Comparison of ENCODE assay signal across 8 cellular contexts in the genomic region with DNA sequence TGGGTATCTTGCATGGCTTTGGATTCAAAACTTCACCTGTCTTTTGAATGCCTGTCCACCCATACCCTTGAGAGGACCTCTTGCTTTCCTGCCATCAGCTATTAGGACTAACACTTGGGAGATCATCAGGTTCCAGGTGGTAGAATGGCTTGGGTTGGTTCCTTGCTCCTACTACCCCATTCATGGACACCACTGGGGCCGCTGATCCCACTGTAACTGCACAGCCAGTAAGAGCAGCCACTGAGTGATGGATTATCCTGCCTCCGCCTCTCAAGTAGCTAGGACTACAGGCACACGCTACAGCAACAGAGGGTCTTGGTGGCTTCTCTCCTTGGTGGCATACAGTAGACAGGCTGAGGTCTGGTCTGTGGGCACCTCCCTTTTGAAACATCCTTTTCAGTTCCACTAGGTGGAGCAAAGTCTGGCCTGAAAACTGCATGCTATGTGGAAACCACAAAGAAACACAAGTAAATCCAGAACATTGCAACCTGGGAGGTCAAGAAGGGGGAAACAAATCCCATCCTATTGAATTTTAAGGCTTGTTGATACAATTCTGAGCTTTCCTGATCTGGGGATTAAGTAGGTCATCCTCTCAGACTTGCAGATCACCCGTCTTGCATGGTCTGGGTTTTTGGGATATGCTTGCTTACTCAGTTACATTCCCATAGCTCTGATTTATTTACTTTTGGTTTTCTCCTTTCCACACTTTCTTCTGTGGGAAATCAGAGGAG. TPM values are rescaled to one million over a fixed set of nuclear protein-coding genes. Genes with fewer than 3 reads are reported as not detected.
A peak's percentile ranks its signal among the peaks of the same experiment; 100 is the strongest.
DNase-seq lines count a peak whose midpoint lies in the region; ATAC-seq and TF ChIP-seq lines count a peak whose summit lies in the region.

No MANE protein-coding gene starts in this region.

- intact Hi-C loops in esophagus muscularis mucosa (cut with DNase I) = loop anchor here (2.0 kb wide), 1 partner anchor 22 kb away; no protein-coding TSS in a partner anchor

- H3K9me3 ChIP-seq in BE2C (no peaks in the 10 kb centered on the region), SK-N-MC (ENCODE audit: low read depth, low read length) (no peaks in the 10 kb centered on the region), esophagus muscularis mucosa (no peaks in the 10 kb centered on the region)

- DNase-seq in BE2C (peak; percentile 33), GM19240 (ENCODE audit: insufficient read length, low spot score) (peak; percentile 17), SK-N-MC (ENCODE audit: low read depth, low spot score) (no peak), esophagus muscularis mucosa (ENCODE audit: extremely low spot score) (no peak), nephron progenitor cell (no peak)
- DNase-seq in stimulated activated CD4-positive, alpha-beta T cell treated with anti-CD3 and anti-CD28 coated beads, Interleukin-15, amount 100 ng/mL, for 24 hours = no peak

- WGBS in esophagus muscularis mucosa = 77% methylated on average over 4 of the region's 4 CpGs

- no peaks in the 10 kb centered on the region for H3K4me1 ChIP-seq in BE2C
- peaks cover 24 to 80% (median 67%) of the 10 kb centered on the region in 4 donors for H3K4me1 ChIP-seq in esophagus muscularis mucosa

- H3K27ac ChIP-seq in SK-N-MC (peak overlapping the region; percentile 54; the same call in 1 of the 2 replicates), esophagus muscularis mucosa (replicated peaks in 1 of 4) (peak overlapping the region; percentile 84 to 90 (median 86))

- H3K9ac ChIP-seq in SK-N-MC (ENCODE audit: insufficient read length) = no peak overlapping the region

- ATAC-seq in HG02885 (IDR thresholded peaks at IDR 0.05; ENCODE audit: poor library complexity, unreplicated experiment) (no peak), GM21723 (IDR thresholded peaks at IDR 0.05; ENCODE audit: unreplicated experiment) (no peak)

- TF ChIP-seq POLR2A in esophagus muscularis mucosa (IDR thresholded peaks at IDR 0.05; ENCODE audit: low read depth) = no peak

- H3K4me3 ChIP-seq in BE2C (ENCODE audit: low read depth, low read length) (no peak overlapping the region), SK-N-MC (no peak overlapping the region), esophagus muscularis mucosa (peak overlapping the region in 1 of 4 donors; percentile 7)

- TF ChIP-seq EP300 in esophagus muscularis mucosa (IDR thresholded peaks at IDR 0.05) = no peak

- H3K9me3 Mint-ChIP-seq in nephron progenitor cell = no peaks in the 10 kb centered on the region

- peaks cover 3% of the 10 kb centered on the region for H3K27me3 Mint-ChIP-seq in nephron progenitor cell (ENCODE audit: low read depth, poor library complexity)

- H3K4me1 Mint-ChIP-seq in nephron progenitor cell = peaks cover 43% of the 10 kb centered on the region

- H3K36me3 ChIP-seq in BE2C (no peaks in the 10 kb centered on the region), SK-N-MC (ENCODE audit: insufficient read depth, low read length) (no peaks in the 10 kb centered on the region), esophagus muscularis mucosa (peaks cover 0 to 5% (median 0%) of the 10 kb centered on the region in 4 donors)

- peak overlapping the region; percentile 91 for H3K27ac Mint-ChIP-seq in nephron progenitor cell

- no peaks in the 10 kb centered on the region for H3K27me3 ChIP-seq in BE2C
- H3K27me3 ChIP-seq in esophagus muscularis mucosa = no peaks in the 10 kb centered on the region

- no peak overlapping the region for H3K4me3 Mint-ChIP-seq in nephron progenitor cell

- peaks cover 9% of the 10 kb centered on the region for H3K36me3 Mint-ChIP-seq in nephron progenitor cell (ENCODE audit: low read depth)

- peak; percentile 68 for TF ChIP-seq CTCF in BE2C (IDR thresholded peaks at IDR 0.05; ENCODE audit: low read depth, low read length)
- peak; percentile 55 to 69 (median 64) for TF ChIP-seq CTCF in esophagus muscularis mucosa (IDR thresholded peaks at IDR 0.05)
- peak; percentile 35 for TF ChIP-seq CTCF in nephron progenitor cell (IDR thresholded peaks at IDR 0.05)

RNA-seq across cellular contexts. Expression of gene WBP1L, which starts 9.4 kb away (rescaled TPM):
- 13.1 TPM for polyA plus RNA-seq in BE2C (2012; ENCODE audit: insufficient read depth, insufficient read length, low read depth)
- total RNA-seq in esophagus muscularis mucosa = 100 to 1,000 TPM in 2 of 4 donors, 10 to 100 TPM in 2; 88.5 to 147 (median 112) TPM

RNA-seq across cellular contexts. Expression of gene SFXN2, which starts 38.7 kb away (rescaled TPM):
- 4.8 TPM for polyA plus RNA-seq in BE2C (2012; ENCODE audit: insufficient read depth, insufficient read length, low read depth)
- total RNA-seq in esophagus muscularis mucosa = 1 to 10 TPM; 1.2 to 4.0 (median 2.9) TPM

RNA-seq across cellular contexts. Expression of gene ARL3, which starts 38.9 kb away (rescaled TPM):
- 17.9 TPM for polyA plus RNA-seq in BE2C (2012; ENCODE audit: insufficient read depth, insufficient read length, low read depth)
- 1 to 10 TPM; 7.9 to 9.8 (median 8.4) TPM for total RNA-seq in esophagus muscularis mucosa

Comparison
In these comparisons a context has a peak if more than half of its experiments do, and no peak if none do; other contexts are left out.
1. DNase-seq: peak in BE2C (single experiment) and GM19240 (single experiment); none in SK-N-MC (single experiment), esophagus muscularis mucosa (single experiment), nephron progenitor cell (single experiment) and stimulated activated CD4-positive, alpha-beta T cell treated with anti-CD3 and anti-CD28 coated beads, Interleukin-15, amount 100 ng/mL, for 24 hours (single experiment).
2. Peak in every context shown above with its lines, with median percentiles within 50 percentile points of each other: CTCF ChIP-seq.